Comparison of ENCODE assay signal across 26 cellular contexts in the genomic region with DNA sequence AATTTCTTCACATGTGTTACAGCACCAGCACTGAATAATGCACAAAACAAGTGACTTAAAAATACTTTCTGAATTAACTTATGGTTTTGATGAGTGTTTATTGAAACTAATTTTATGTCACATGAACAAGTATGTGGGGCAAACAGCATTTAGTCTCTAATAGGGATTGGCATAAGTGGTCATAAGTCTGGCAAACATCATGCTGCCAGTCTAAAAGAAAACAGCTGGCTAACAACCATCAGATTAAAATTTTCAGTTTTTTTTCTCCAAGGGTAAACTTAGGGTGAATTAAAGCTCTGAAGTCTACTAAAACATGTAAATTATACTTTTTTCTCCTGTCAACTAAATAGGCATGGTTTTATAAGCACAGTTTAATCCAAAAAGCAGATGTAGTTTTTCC.
"Had no signal": no experiment of that assay in that cellular context is flagged by ENCODE, and none has a peak within 500 bp of the region (broad histone marks: within the 10 kb centered on the region; RNA-seq: fewer than 3 reads in every experiment).

No MANE protein-coding gene starts in this region.

- H3K9me3 ChIP-seq: left lung, lower lobe of right lung, pancreas, prostate gland, tibial nerve, uterus had no signal

- H3K4me1 ChIP-seq: left lung, lower lobe of right lung, pancreas, prostate gland, spleen, tibial nerve, uterus had no signal

- DNase-seq: hypothalamus; immature natural killer cell; kidney; left colon; left lung; lower lobe of right lung; mammary epithelial cell; mesenchymal stem cell; naive thymus-derived CD8-positive, alpha-beta T cell; nucleus accumbens; pancreas; posterior cingulate gyrus; retina; right cardiac atrium; spleen; stimulated activated CD4-positive, alpha-beta T cell treated with anti-CD3 and anti-CD28 coated beads, Interleukin-4, amount 100 ng/mL, for 4 hours; stimulated activated CD8-positive, alpha-beta memory T cell treated with anti-CD3 and anti-CD28 coated beads, Interleukin-4, amount 100 ng/mL, for 48 hours; stimulated activated naive CD4-positive, alpha-beta T cell treated with Interleukin-2 at 50 U/mL for 16 hours; stimulated activated naive CD8-positive, alpha-beta T cell treated with anti-CD3 and anti-CD28 coated beads, Interleukin-15, amount 100 ng/mL, for 72 hours; substantia nigra; uterus had no signal

- H3K27ac ChIP-seq: left lung, lower lobe of right lung, pancreas, prostate gland, skin epidermis, spleen, tibial nerve, uterus had no signal

- H3K4me3 ChIP-seq: left lung, lower lobe of right lung, pancreas, prostate gland, skin epidermis, spleen, tibial nerve, uterus had no signal

- ATAC-seq: left colon; left lung; lower lobe of right lung; naive thymus-derived CD8-positive, alpha-beta T cell; pancreas; right cardiac atrium; sciatic nerve; stimulated activated memory B cell treated with anti-CD40 and anti-IgM and Interleukin-4, amounts not matched to agents 10 μg/mL and 1 μg/mL and 100 μg/mL, for 72 hours; stimulated activated naive CD8-positive, alpha-beta T cell treated with anti-CD3 and anti-CD28 coated beads, Interleukin-15, amount 100 ng/mL, for 72 hours had no signal

- H3K27me3 ChIP-seq: left lung, pancreas, spleen, tibial nerve, uterus had no signal

- H3K36me3 ChIP-seq: left lung, lower lobe of right lung, pancreas, prostate gland, spleen, tibial nerve, uterus had no signal
